21 cellular contexts compared by ENCODE assay signal in genomic region chr10:97925308-97925938, GRCh38.
A peak's percentile ranks its signal among the peaks of the same experiment; 100 is the strongest.
DNase-seq lines count a peak whose midpoint lies in the region; ATAC-seq and TF ChIP-seq lines count a peak whose summit lies in the region.
"Had no signal": no experiment of that assay in that cellular context is flagged by ENCODE, and none has a peak within 500 bp of the region (broad histone marks: within the 10 kb centered on the region; RNA-seq: fewer than 3 reads in every experiment).

No MANE protein-coding gene starts in this region.

- H4K91ac ChIP-seq in neuronal stem cell (ENCODE audit: low read depth, low read length, poor library complexity) = peak overlapping the region; percentile 73

- TF ChIP-seq CTCF in left ventricle myocardium inferior (IDR thresholded peaks at IDR 0.05; ENCODE audit: borderline replicate concordance) = no peak

- H4K8ac ChIP-seq in neuronal stem cell (ENCODE audit: low read depth, low read length) = no peak overlapping the region

- no peak overlapping the region for H2AK5ac ChIP-seq in neuronal stem cell (ENCODE audit: low read depth, low read length)

- no peak overlapping the region for H2BK15ac ChIP-seq in neuronal stem cell (ENCODE audit: low read length)

- H3K4me3 Mint-ChIP-seq in activated T-helper 17 cell treated with anti-CD3 and anti-CD28 coated beads, Interleukin-2, amount 50 U/mL, for 72 hours = no peak overlapping the region
- no peak overlapping the region for H3K4me3 Mint-ChIP-seq in stimulated activated effector memory CD8-positive, alpha-beta T cell treated with anti-CD3 and anti-CD28 coated beads, Interleukin-12 subunit alpha, Interleukin-12 subunit beta, amount 100 ng/mL, for 72 hours
- H3K4me3 Mint-ChIP-seq: B cell; CD8-positive, alpha-beta memory T cell; HFFc6; IgD-negative memory B cell had no signal

- no peaks in the 10 kb centered on the region for H3K4me1 Mint-ChIP-seq in activated T-helper 17 cell treated with anti-CD3 and anti-CD28 coated beads, Interleukin-2, amount 50 U/mL, for 72 hours
- H3K4me1 Mint-ChIP-seq in stimulated activated effector memory CD8-positive, alpha-beta T cell treated with anti-CD3 and anti-CD28 coated beads, Interleukin-12 subunit alpha, Interleukin-12 subunit beta, amount 100 ng/mL, for 72 hours = peaks cover 13% of the 10 kb centered on the region
- H3K4me1 Mint-ChIP-seq: B cell; CD8-positive, alpha-beta memory T cell; IgD-negative memory B cell had no signal

- intact Hi-C loops in Right ventricle myocardium inferior (cut with DNase I) (no loop called here), left ventricle myocardium inferior (cut with micrococcal nuclease) (no loop called here)

- H3K4me3 ChIP-seq in left ventricle myocardium inferior = no peak overlapping the region
- no peak overlapping the region for H3K4me3 ChIP-seq in neuronal stem cell (ENCODE audit: low read length in 2 of 2)
- H3K4me3 ChIP-seq: BLaER1 treated with 17β-estradiol and CSF1 and Interleukin-3, amounts not matched to agents 10 nM and 100 nM; GM23248 had no signal

- no peak overlapping the region for H3K4me2 ChIP-seq in neuronal stem cell (ENCODE audit: insufficient read depth, low read length, poor library complexity, severe bottlenecking)
- H3K4me2 ChIP-seq: BLaER1 treated with 17β-estradiol and CSF1 and Interleukin-3, amounts not matched to agents 10 nM and 100 nM had no signal

- DNase-seq in Right ventricle myocardium inferior (ENCODE audit: missing footprints) (peak; percentile 26), left ventricle myocardium inferior (no peak), neuronal stem cell (ENCODE audit: low spot score) (no peak), SW480 (ENCODE audit: low spot score) (no peak), NOMO-1 treated with DMSO at 0.1 percent for 48 hours (lab: John Stamatoyannopoulos, UW; ENCODE audit: unreplicated experiment) (no peak)
- no peak for DNase-seq in stimulated activated effector memory CD8-positive, alpha-beta T cell treated with anti-CD3 and anti-CD28 coated beads, Interleukin-12 subunit alpha, Interleukin-12 subunit beta, amount 100 ng/mL, for 72 hours (ENCODE audit: low spot score in 2 of 2)
- DNase-seq: CD4-positive, CD25-positive, alpha-beta regulatory T cell; CD8-positive, alpha-beta memory T cell; COR-L47; DMS 273 treated with DMSO at 0.1 percent for 48 hours; DMS53; DND-41; EL; GM23248; HCEC 1CT; HFFc6 had no signal

- H3K9me3 ChIP-seq in left ventricle myocardium inferior (replicated peaks) (no peaks in the 10 kb centered on the region), neuronal stem cell (replicated peaks in 1 of 2; ENCODE audit: control insufficient read depth in 2 of 2, insufficient read depth in 1 of 2, low read depth in 1 of 2, low read length in 2 of 2) (peaks cover 0 to 1% of the 10 kb centered on the region in 2 donors)
- H3K9me3 ChIP-seq: BLaER1 treated with 17β-estradiol and CSF1 and Interleukin-3, amounts not matched to agents 10 nM and 100 nM had no signal

- H3K27ac ChIP-seq in left ventricle myocardium inferior (replicated peaks) (no peak overlapping the region), neuronal stem cell (replicated peaks; ENCODE audit: low read length) (no peak overlapping the region)
- H3K27ac ChIP-seq: BLaER1 treated with 17β-estradiol and CSF1 and Interleukin-3, amounts not matched to agents 10 nM and 100 nM; GM23248 had no signal

- H3K14ac ChIP-seq in neuronal stem cell (ENCODE audit: low read length) = peak overlapping the region; percentile 14

- no peak overlapping the region for H3K9ac ChIP-seq in neuronal stem cell (ENCODE audit: low read depth, low read length, poor library complexity)
- H3K9ac ChIP-seq: BLaER1 treated with 17β-estradiol and CSF1 and Interleukin-3, amounts not matched to agents 10 nM and 100 nM; GM23248 had no signal

- H3K79me1 ChIP-seq in neuronal stem cell (ENCODE audit: low read depth, low read length) = no peaks in the 10 kb centered on the region

- H3K36me3 ChIP-seq in left ventricle myocardium inferior (no peaks in the 10 kb centered on the region), neuronal stem cell (replicated peaks in 1 of 2; ENCODE audit: control insufficient read depth in 2 of 2, insufficient read depth in 2 of 2, low read length in 2 of 2) (no peaks in the 10 kb centered on the region)
- H3K36me3 ChIP-seq: BLaER1 treated with 17β-estradiol and CSF1 and Interleukin-3, amounts not matched to agents 10 nM and 100 nM had no signal

- H3K27me3 Mint-ChIP-seq in activated T-helper 17 cell treated with anti-CD3 and anti-CD28 coated beads, Interleukin-2, amount 50 U/mL, for 72 hours = peaks cover 29% of the 10 kb centered on the region

- H2AFZ ChIP-seq in neuronal stem cell (ENCODE audit: low read length) = no peak overlapping the region
- H2AFZ ChIP-seq: GM23248 had no signal

- WGBS in neuronal stem cell (ENCODE audit: extremely low coverage in 2 of 2, insufficient read length in 2 of 2, insufficient replicate concordance in 1 of 2), 2 donors = 100% methylated on average over 3 to 6 of the region's 11 CpGs

- peaks cover 21% of the 10 kb centered on the region for H3K4me1 ChIP-seq in left ventricle myocardium inferior
- peaks cover 0 to 3% of the 10 kb centered on the region in 2 donors for H3K4me1 ChIP-seq in neuronal stem cell (ENCODE audit: control insufficient read depth in 2 of 2, insufficient read depth in 1 of 2, low read depth in 1 of 2, low read length in 2 of 2)
- H3K4me1 ChIP-seq: BLaER1 treated with 17β-estradiol and CSF1 and Interleukin-3, amounts not matched to agents 10 nM and 100 nM had no signal

- H3K23ac ChIP-seq in neuronal stem cell (ENCODE audit: low read depth, low read length, poor library complexity) = no peak overlapping the region

- H3K4ac ChIP-seq in neuronal stem cell (ENCODE audit: low read length) = no peak overlapping the region

- no peak overlapping the region for H3K18ac ChIP-seq in neuronal stem cell (ENCODE audit: low read length)

- H2BK12ac ChIP-seq in neuronal stem cell (ENCODE audit: low read length) = no peak overlapping the region

- no peak overlapping the region for H2BK5ac ChIP-seq in neuronal stem cell (ENCODE audit: low read length)

- H3K27me3 ChIP-seq in left ventricle myocardium inferior (ENCODE audit: low read depth) (peaks cover 90% of the 10 kb centered on the region), neuronal stem cell (ENCODE audit: control insufficient read depth in 3 of 3, insufficient read depth in 3 of 3, low read depth in 1 of 3, low read length in 3 of 3) (peaks cover 0 to 16% (median 0%) of the 10 kb centered on the region in 3 experiments)
- H3K27me3 ChIP-seq: BLaER1 treated with 17β-estradiol and CSF1 and Interleukin-3, amounts not matched to agents 10 nM and 100 nM had no signal

- no peak overlapping the region for H3K27ac Mint-ChIP-seq in activated T-helper 17 cell treated with anti-CD3 and anti-CD28 coated beads, Interleukin-2, amount 50 U/mL, for 72 hours
- peak overlapping the region; percentile 5 for H3K27ac Mint-ChIP-seq in stimulated activated effector memory CD8-positive, alpha-beta T cell treated with anti-CD3 and anti-CD28 coated beads, Interleukin-12 subunit alpha, Interleukin-12 subunit beta, amount 100 ng/mL, for 72 hours
- H3K27ac Mint-ChIP-seq: B cell; CD4-positive, CD25-positive, alpha-beta regulatory T cell; CD8-positive, alpha-beta memory T cell; HFFc6; IgD-negative memory B cell had no signal

- no peaks in the 10 kb centered on the region for H3K36me3 Mint-ChIP-seq in activated T-helper 17 cell treated with anti-CD3 and anti-CD28 coated beads, Interleukin-2, amount 50 U/mL, for 72 hours (ENCODE audit: low read depth)
- no peaks in the 10 kb centered on the region for H3K36me3 Mint-ChIP-seq in stimulated activated effector memory CD8-positive, alpha-beta T cell treated with anti-CD3 and anti-CD28 coated beads, Interleukin-12 subunit alpha, Interleukin-12 subunit beta, amount 100 ng/mL, for 72 hours
- H3K36me3 Mint-ChIP-seq: IgD-negative memory B cell had no signal

- no peaks in the 10 kb centered on the region for H3K9me3 Mint-ChIP-seq in activated T-helper 17 cell treated with anti-CD3 and anti-CD28 coated beads, Interleukin-2, amount 50 U/mL, for 72 hours
- H3K9me3 Mint-ChIP-seq in stimulated activated effector memory CD8-positive, alpha-beta T cell treated with anti-CD3 and anti-CD28 coated beads, Interleukin-12 subunit alpha, Interleukin-12 subunit beta, amount 100 ng/mL, for 72 hours = peaks cover 4% of the 10 kb centered on the region
- H3K9me3 Mint-ChIP-seq: CD8-positive, alpha-beta memory T cell; HFFc6; IgD-negative memory B cell had no signal

- no peak for ATAC-seq in Right ventricle myocardium inferior
- peak; percentile 40 for ATAC-seq in activated T-helper 17 cell treated with anti-CD3 and anti-CD28 coated beads, Interleukin-2, amount 50 U/mL, for 72 hours (replicated peaks)
- ATAC-seq in stimulated activated effector memory CD8-positive, alpha-beta T cell treated with anti-CD3 and anti-CD28 coated beads, Interleukin-12 subunit alpha, Interleukin-12 subunit beta, amount 100 ng/mL, for 72 hours = peak; percentile 53
- no peak for ATAC-seq in GM21786 (IDR thresholded peaks at IDR 0.05; ENCODE audit: unreplicated experiment)

- no peak overlapping the region for H2BK120ac ChIP-seq in neuronal stem cell (ENCODE audit: low read depth, low read length)

Comparison
In these comparisons a context has a peak if more than half of its experiments do, and no peak if none do; other contexts are left out.
1. ATAC-seq: peak in activated T-helper 17 cell treated with anti-CD3 and anti-CD28 coated beads, Interleukin-2, amount 50 U/mL, for 72 hours (single experiment) and stimulated activated effector memory CD8-positive, alpha-beta T cell treated with anti-CD3 and anti-CD28 coated beads, Interleukin-12 subunit alpha, Interleukin-12 subunit beta, amount 100 ng/mL, for 72 hours (single experiment); none in Right ventricle myocardium inferior (single experiment) and GM21786 (single experiment).